8 cellular contexts compared by ENCODE assay signal in genomic region chr15:59687831-59688230, GRCh38. TPM values are rescaled to one million over a fixed set of nuclear protein-coding genes. Genes with fewer than 3 reads are reported as not detected.
A peak's percentile ranks its signal among the peaks of the same experiment; 100 is the strongest.
DNase-seq lines count a peak whose midpoint lies in the region; ATAC-seq lines count a peak whose summit lies in the region.

No MANE protein-coding gene starts in this region.

- H3K27me3 Mint-ChIP-seq in naive B cell, result no peaks in the 10 kb centered on the region

- ATAC-seq in GM18867 (IDR thresholded peaks at IDR 0.05; ENCODE audit: unreplicated experiment) (peak; percentile 19), naive B cell (ENCODE audit: low read depth in 2 of 2) (peak; percentile 44 to 53), HG03442 (IDR thresholded peaks at IDR 0.05; ENCODE audit: unreplicated experiment) (no peak)

- H3K27ac Mint-ChIP-seq in naive B cell, result peak overlapping the region; percentile 97 to 99 (median 98)

- no peaks in the 10 kb centered on the region for H3K9me3 ChIP-seq in duodenal mucosa (ENCODE audit: control insufficient read depth in 1 of 2, low read length in 2 of 2)

- H3K36me3 ChIP-seq in duodenal mucosa (ENCODE audit: control insufficient read depth in 1 of 2, insufficient read depth in 2 of 2, low read length in 2 of 2), result no peaks in the 10 kb centered on the region

- peak overlapping the region; percentile 95 to 96 for H3K4me3 ChIP-seq in duodenal mucosa (ENCODE audit: low read depth in 1 of 2, low read length in 2 of 2)

- H3K27ac ChIP-seq in duodenal mucosa (ENCODE audit: low read depth, low read length), result peak overlapping the region; percentile 100

- no peaks in the 10 kb centered on the region for H3K9me3 Mint-ChIP-seq in naive B cell

- peaks cover 37 to 40% of the 10 kb centered on the region in 2 donors for H3K4me1 ChIP-seq in duodenal mucosa (ENCODE audit: control insufficient read depth in 1 of 2, insufficient read depth in 2 of 2, low read length in 2 of 2)

- DNase-seq in AML-193 (lab: John Stamatoyannopoulos, UW), result peak; percentile 37 to 49
- DNase-seq in SIG-M5 (lab: John Stamatoyannopoulos, UW), result peak; percentile 53
- DNase-seq in naive B cell, result peak; percentile 67
- no peak for DNase-seq in NCI-H2171 treated with DMSO at 0.1 percent for 48 hours (lab: John Stamatoyannopoulos, UW)
- no peak for DNase-seq in amygdala (lab: John Stamatoyannopoulos, UW)

- peak overlapping the region; percentile 95 to 99 for H3K9ac ChIP-seq in duodenal mucosa (ENCODE audit: low read depth in 1 of 2, low read length in 2 of 2)

- peak overlapping the region; percentile 85 to 99 (median 98) for H3K4me3 Mint-ChIP-seq in naive B cell

- no peaks in the 10 kb centered on the region for H3K27me3 ChIP-seq in duodenal mucosa (ENCODE audit: control insufficient read depth in 1 of 2, insufficient read depth in 2 of 2, low read length in 2 of 2)

- peaks cover 5 to 11% of the 10 kb centered on the region in 2 donors for H3K36me3 Mint-ChIP-seq in naive B cell

- peaks cover 28 to 59% (median 47%) of the 10 kb centered on the region in 3 donors for H3K4me1 Mint-ChIP-seq in naive B cell

RNA-seq across cellular contexts. Expression of gene BNIP2, which starts 1.3 kb away (rescaled TPM):
- polyA plus RNA-seq in naive B cell (ENCODE audit: low read depth in 6 of 6), result 100 to 1,000 TPM; 126 to 230 (median 137) TPM

RNA-seq across cellular contexts. Expression of gene GTF2A2, which starts 30.5 kb away (rescaled TPM):
- 100 to 1,000 TPM; 115 to 206 (median 142) TPM for polyA plus RNA-seq in naive B cell (ENCODE audit: low read depth in 6 of 6)

Comparison
In these comparisons a context has a peak if more than half of its experiments do, and no peak if none do; other contexts are left out.
1. DNase-seq: peak in AML-193 (2 of 2), SIG-M5 (single experiment) and naive B cell (single experiment); none in NCI-H2171 treated with DMSO at 0.1 percent for 48 hours (single experiment) and amygdala (0 of 56).